In genomic region chr5:132739232-132739631, GRCh38 we compare ENCODE assay signal across 1 cellular context.
TF ChIP-seq lines count a peak whose summit lies in the region.

No MANE protein-coding gene starts in this region.

TF ChIP-seq in IMR-90, 13 proteins besides CTCF, POLR2A, EP300 and RAD21 (continued from another document):
- TF ChIP-seq MAFK (IDR thresholded peaks at IDR 0.05; ENCODE audit: low read depth, low read length) (0 out of 2 replicates have a peak, but pooled peaks have one; percentile 18), RCOR1 (IDR thresholded peaks at IDR 0.05; ENCODE audit: insufficient replicate concordance, low read length) (no peak)
TF ChIP-seq in IMR-90: peak in this region for 1.
